ENCODE assay signal across 22 cellular contexts in genomic region chr17:82694647-82695046, GRCh38.
"Had no signal": no experiment of that assay in that cellular context is flagged by ENCODE, and none has a peak within 500 bp of the region (broad histone marks: within the 10 kb centered on the region; RNA-seq: fewer than 3 reads in every experiment).

No MANE protein-coding gene starts in this region.

- H3K27ac ChIP-seq: coronary artery, foreskin keratinocyte, neutrophil, sigmoid colon, skin epidermis, testis, tibial nerve had no signal

- ATAC-seq: foreskin keratinocyte; left lobe of liver; mucosa of descending colon; naive thymus-derived CD8-positive, alpha-beta T cell; stimulated activated naive B cell treated with anti-CD40 and anti-IgM and Interleukin-4, amounts not matched to agents 10 μg/mL and 1 μg/mL and 100 μg/mL, for 72 hours; stimulated activated naive CD8-positive, alpha-beta T cell treated with anti-CD3 and anti-CD28 coated beads, Interleukin-15, amount 100 ng/mL, for 72 hours had no signal

- H3K27me3 ChIP-seq: sigmoid colon, testis, tibial nerve had no signal

- H3K4me1 ChIP-seq: foreskin keratinocyte had no signal

- H3K4me3 ChIP-seq: coronary artery, mucosa of descending colon, sigmoid colon, skin epidermis, testis, tibial nerve had no signal

- DNase-seq: effector CD4-positive, alpha-beta T cell; endodermal cell; erythroblast; foreskin keratinocyte; hippocampal formation; kidney glomerular epithelial cell; mammary epithelial cell; naive thymus-derived CD8-positive, alpha-beta T cell; sigmoid colon; stimulated activated CD4-positive, alpha-beta T cell treated with anti-CD3 and anti-CD28 coated beads, Interleukin-2, amount 100 ng/mL, for 24 hours; stimulated activated CD4-positive, alpha-beta T cell treated with anti-CD3 and anti-CD28 coated beads, Interleukin-4, amount 100 ng/mL, for 4 hours; stimulated activated naive B cell treated with anti-CD40 and anti-IgM and Interleukin-4, amounts not matched to agents 10 μg/mL and 1 μg/mL and 100 μg/mL, for 72 hours; stimulated activated naive CD8-positive, alpha-beta T cell treated with anti-CD3 and anti-CD28 coated beads, Interleukin-15, amount 100 ng/mL, for 72 hours; testis had no signal

- H3K4me1 Mint-ChIP-seq: endodermal cell had no signal

- FAIRE-seq: endothelial cell of umbilical vein, islet of Langerhans had no signal

- H3K27ac Mint-ChIP-seq: endodermal cell; stimulated activated naive B cell treated with anti-CD40 and anti-IgM and Interleukin-4, amounts not matched to agents 10 μg/mL and 1 μg/mL and 100 μg/mL, for 72 hours; stimulated activated naive CD8-positive, alpha-beta T cell treated with anti-CD3 and anti-CD28 coated beads, Interleukin-15, amount 100 ng/mL, for 72 hours had no signal

- H3K4me3 Mint-ChIP-seq: endodermal cell; stimulated activated naive B cell treated with anti-CD40 and anti-IgM and Interleukin-4, amounts not matched to agents 10 μg/mL and 1 μg/mL and 100 μg/mL, for 72 hours; stimulated activated naive CD8-positive, alpha-beta T cell treated with anti-CD3 and anti-CD28 coated beads, Interleukin-15, amount 100 ng/mL, for 72 hours had no signal

- H3K9me3 ChIP-seq: neutrophil, testis had no signal

- H3K36me3 ChIP-seq: neutrophil had no signal
